Comparison of ENCODE assay signal across 27 cellular contexts in genomic region chr11:94558932-94559331, GRCh38. TPM values are rescaled to one million over a fixed set of nuclear protein-coding genes. Genes with fewer than 3 reads are reported as not detected.
"Had no signal": no experiment of that assay in that cellular context is flagged by ENCODE, and none has a peak within 500 bp of the region (broad histone marks: within the 10 kb centered on the region; RNA-seq: fewer than 3 reads in every experiment).

No MANE protein-coding gene starts in this region.

- H3K27me3 ChIP-seq: esophagus muscularis mucosa, gastrocnemius medialis, heart right ventricle, stomach, transverse colon had no signal

- DNase-seq: cortex of kidney; effector memory CD8-positive, alpha-beta T cell; gastrocnemius medialis; heart right ventricle; hypothalamus; kidney glomerular epithelial cell; mesendoderm; naive B cell; nephron progenitor cell; posterior cingulate gyrus; stimulated activated CD4-positive, alpha-beta T cell treated with anti-CD3 and anti-CD28 coated beads, Interleukin-2, amount 100 ng/mL, for 24 hours; stimulated activated CD4-positive, alpha-beta T cell treated with anti-CD3 and anti-CD28 coated beads, Interleukin-4, amount 100 ng/mL, for 4 hours; stimulated activated naive B cell treated with anti-CD40 and anti-IgM and Interleukin-4, amounts not matched to agents 10 μg/mL and 1 μg/mL and 100 μg/mL, for 72 hours; stomach; substantia nigra; transverse colon had no signal

- H3K27ac ChIP-seq: epithelial cell of prostate, esophagus muscularis mucosa, gastrocnemius medialis, transverse colon had no signal

- H3K36me3 ChIP-seq: esophagus muscularis mucosa, gastrocnemius medialis, heart right ventricle, stomach, thoracic aorta, transverse colon had no signal

- H3K4me1 ChIP-seq: gastrocnemius medialis had no signal

- ATAC-seq: effector memory CD8-positive, alpha-beta T cell; gastrocnemius medialis; heart right ventricle had no signal

- H3K9me3 ChIP-seq: esophagus muscularis mucosa, gastrocnemius medialis, heart right ventricle, stomach, thoracic aorta, transverse colon had no signal

- H3K4me3 ChIP-seq: esophagus muscularis mucosa, gastrocnemius medialis, heart right ventricle, stomach, thoracic aorta, transverse colon had no signal

RNA-seq across cellular contexts. Expression of gene C11orf97, which starts 46.7 kb away (rescaled TPM):
- total RNA-seq: esophagus muscularis mucosa, fibroblast of villous mesenchyme, gastrocnemius medialis, heart right ventricle, liver, lung microvascular endothelial cell, osteocyte, pulmonary artery endothelial cell, sciatic nerve, skeletal muscle tissue, stomach, thoracic aorta, transverse colon, ureter had no signal
- polyA plus RNA-seq: heart right ventricle, stomach had no signal
